10 cellular contexts compared by ENCODE assay signal in genomic region chr18:805755-806110, GRCh38. TPM values are rescaled to one million over a fixed set of nuclear protein-coding genes. Genes with fewer than 3 reads are reported as not detected.
A peak's percentile ranks its signal among the peaks of the same experiment; 100 is the strongest.
DNase-seq lines count a peak whose midpoint lies in the region; ATAC-seq, FAIRE-seq and TF ChIP-seq lines count a peak whose summit lies in the region.
"Had no signal": no experiment of that assay in that cellular context is flagged by ENCODE, and none has a peak within 500 bp of the region (broad histone marks: within the 10 kb centered on the region; RNA-seq: fewer than 3 reads in every experiment).

No MANE protein-coding gene starts in this region.

- no peak overlapping the region for H3K4me3 ChIP-seq in keratinocyte (ENCODE audit: control insufficient read depth in 2 of 3, extremely low read depth in 1 of 3, insufficient read depth in 2 of 3, low read depth in 1 of 3, low read length in 3 of 3)
- H3K4me3 ChIP-seq in OCI-LY7 (ENCODE audit: low read depth, low read length, poor library complexity, severe bottlenecking), result no peak overlapping the region

- intact Hi-C loops in OCI-LY7 (cut with micrococcal nuclease; ENCODE audit: unreplicated experiment), result no loop called here

- H3K79me2 ChIP-seq in keratinocyte (ENCODE audit: control insufficient read depth, insufficient read depth, low read length) (peaks cover 94% of the 10 kb centered on the region), OCI-LY7 (ENCODE audit: insufficient read depth, low read depth, low read length) (no peaks in the 10 kb centered on the region)

- H3K9ac ChIP-seq in keratinocyte (ENCODE audit: control insufficient read depth, extremely low read depth, insufficient read depth, low read length), result no peak overlapping the region

- H3K27ac ChIP-seq in keratinocyte (ENCODE audit: control insufficient read depth, insufficient read depth, low read length) (no peak overlapping the region), OCI-LY7 (ENCODE audit: low read depth, low read length, poor library complexity, severe bottlenecking) (no peak overlapping the region)

- dilution Hi-C loops in keratinocyte (cut with MboI; ENCODE audit: extremely low pct_ligation_motif_present, low sequenced_read_pairs), result no loop called here

- ATAC-seq in GM18505 (IDR thresholded peaks at IDR 0.05; ENCODE audit: unreplicated experiment) (peak; percentile 35), GM21423 (IDR thresholded peaks at IDR 0.05; ENCODE audit: unreplicated experiment) (peak; percentile 38), HG03571 (IDR thresholded peaks at IDR 0.05; ENCODE audit: unreplicated experiment) (peak; percentile 44)

- no peak for FAIRE-seq in keratinocyte (lab: Jason Lieb, UNC)

- H3K36me3 ChIP-seq in keratinocyte (ENCODE audit: control insufficient read depth in 2 of 2, extremely low read depth in 1 of 2, insufficient read depth in 2 of 2, low read length in 2 of 2) (no peaks in the 10 kb centered on the region), OCI-LY7 (ENCODE audit: insufficient read depth, low read length) (no peaks in the 10 kb centered on the region)

- POLR2A ChIA-PET in OCI-LY7 (lab: Charles Lee), result no interaction called here

- BruUV-seq in OCI-LY7 (replicated peaks; lab: Mats Ljungman, UMichigan), result no TSS peak

- DNase-seq in keratinocyte (ENCODE audit: low read depth, low spot score), result no peak
- DNase-seq in OCI-LY7 (ENCODE audit: low spot score), result no peak
- no peak for DNase-seq in SK-N-DZ (ENCODE audit: low spot score)
- no peak for DNase-seq in nucleus accumbens (lab: John Stamatoyannopoulos, UW)
- no peak for DNase-seq in stimulated activated CD4-positive, alpha-beta T cell treated with anti-CD3 and anti-CD28 coated beads, Interleukin-12 subunit alpha, Interleukin-12 subunit beta, amount 100 ng/mL, for 4 hours
- DNase-seq: activated CD8-positive, alpha-beta memory T cell treated with anti-CD3 and anti-CD28 coated beads, Interleukin-2, amount 50 U/mL, for 4 hours; NCI-H510A had no signal

- H3K4me1 ChIP-seq in keratinocyte (ENCODE audit: control insufficient read depth, extremely low read depth, insufficient read depth, low read length) (peaks cover 9% of the 10 kb centered on the region), OCI-LY7 (ENCODE audit: insufficient read depth, low read length, poor library complexity, severe bottlenecking) (no peaks in the 10 kb centered on the region)

- H4K20me1 ChIP-seq in keratinocyte (ENCODE audit: control insufficient read depth, extremely low read depth, insufficient read depth, low read length), result peaks cover 2% of the 10 kb centered on the region
- H4K20me1 ChIP-seq in OCI-LY7 (ENCODE audit: insufficient read depth, low read length), result no peaks in the 10 kb centered on the region

- TF ChIP-seq POLR2A in GM18505 (IDR thresholded peaks at IDR 0.05; ENCODE audit: borderline replicate concordance, extremely low read depth, insufficient read depth, insufficient read length), result no peak

- no peaks in the 10 kb centered on the region for H3K9me3 ChIP-seq in keratinocyte (ENCODE audit: control insufficient read depth, low read depth, low read length)
- H3K9me3 ChIP-seq in OCI-LY7 (ENCODE audit: low read length), result no peaks in the 10 kb centered on the region

- H3K9me1 ChIP-seq in keratinocyte (ENCODE audit: control insufficient read depth, extremely low read depth, insufficient read depth, low read length), result peaks cover 2% of the 10 kb centered on the region

- H2AFZ ChIP-seq in keratinocyte (ENCODE audit: control insufficient read depth, low read length) (no peak overlapping the region), OCI-LY7 (ENCODE audit: low read length) (no peak overlapping the region)

- CTCF ChIA-PET in OCI-LY7 (lab: Charles Lee; ENCODE audit: unreplicated experiment), result no interaction called here

- peak overlapping the region; percentile 41 for H3K4me2 ChIP-seq in keratinocyte (ENCODE audit: control insufficient read depth, extremely low read depth, insufficient read depth, low read depth, low read length)
- H3K4me2 ChIP-seq in OCI-LY7 (ENCODE audit: low read length), result no peak overlapping the region

- TF ChIP-seq CTCF in keratinocyte (optimal IDR thresholded peaks at IDR 0.05 in 1 of 3, IDR thresholded peaks at IDR 0.05 in 1 of 3, conservative IDR thresholded peaks at IDR 0.05 in 1 of 3; ENCODE audit: extremely low read depth in 1 of 3, insufficient read depth in 2 of 3, low read length in 3 of 3) (no peak), OCI-LY7 (conservative IDR thresholded peaks at IDR 0.05; ENCODE audit: low read length) (no peak)

- no peaks in the 10 kb centered on the region for H3K27me3 ChIP-seq in keratinocyte (ENCODE audit: control insufficient read depth, extremely low read depth, insufficient read depth, low read length)

- no peaks in the 10 kb centered on the region for H3K9me2 ChIP-seq in OCI-LY7 (ENCODE audit: insufficient read depth, low read length)

RNA-seq across cellular contexts. Expression of gene YES1, which starts 6.3 kb away (rescaled TPM):
- polyA plus RNA-seq in keratinocyte, result 16.4 to 27.8 TPM (median 22.9 TPM) in 3 replicates
- 27.8 TPM for polyA plus RNA-seq in keratinocyte (2011; ENCODE audit: low read depth)
- polyA plus RNA-seq in keratinocyte (2011; cell fraction: cytosol; rRNA removed), result 22.6 and 23.9 TPM in 2 replicates
- polyA plus RNA-seq in keratinocyte (2011; cell fraction: nucleus; rRNA removed), result 14.1 and 15.4 TPM in 2 replicates
- 25.7 and 36.0 TPM in 2 replicates for polyA plus RNA-seq in keratinocyte (2012; ENCODE audit: low replicate concordance)
- 21.9 to 44.8 TPM (median 28.8 TPM) in 3 replicates for polyA minus RNA-seq in keratinocyte
- polyA minus RNA-seq in keratinocyte (2011; cell fraction: cytosol; rRNA and poly(A)+ RNA removed), result 32.4 TPM
- polyA minus RNA-seq in keratinocyte (2011; cell fraction: nucleus; rRNA and poly(A)+ RNA removed), result 8.1 and 11.0 TPM in 2 replicates
- not detected in 2 replicates for total RNA-seq in OCI-LY7 (2014; rRNA removed; shearing (Covaris generic))
- total RNA-seq in OCI-LY7 (2022), result 0.13 TPM in 1 of 2 replicates, not detected in the other
- polyA plus RNA-seq in SK-N-DZ (2014; cell fraction: cytosol; rRNA removed), result 39.1 and 57.9 TPM in 2 replicates
- polyA plus RNA-seq in SK-N-DZ (2014; cell fraction: nucleus; rRNA removed), result 9.3 and 19.6 TPM in 2 replicates
